In the genomic region with DNA sequence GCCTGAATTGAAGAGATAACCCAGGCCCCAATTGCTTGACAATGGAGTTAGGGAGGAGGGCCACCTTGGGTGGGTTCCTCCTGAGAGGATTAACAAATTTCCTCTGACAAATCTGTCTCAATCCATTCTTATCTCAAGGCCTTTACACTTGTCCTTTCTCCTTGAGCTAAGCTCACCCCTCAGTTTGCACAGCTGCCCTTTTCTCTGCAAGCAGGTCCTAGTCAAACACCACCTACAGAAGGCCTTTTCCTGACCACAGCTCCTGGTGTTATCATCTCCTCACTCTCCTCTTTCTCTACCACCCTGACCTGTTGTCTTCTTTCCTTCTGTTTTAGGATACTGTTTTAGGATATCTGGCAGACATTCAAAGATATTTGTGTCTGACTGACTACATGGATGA, we compare ENCODE assay signal across 35 cellular contexts. TPM values are rescaled to one million over a fixed set of nuclear protein-coding genes. Genes with fewer than 3 reads are reported as not detected.
"Had no signal": no experiment of that assay in that cellular context is flagged by ENCODE, and none has a peak within 500 bp of the region (broad histone marks: within the 10 kb centered on the region; RNA-seq: fewer than 3 reads in every experiment).

No MANE protein-coding gene starts in this region.

- H3K27me3 ChIP-seq: MG63 had no signal

- H3K4me3 ChIP-seq: MG63 had no signal

- H3K36me3 ChIP-seq: MG63 had no signal

- H3K27ac ChIP-seq: KMS-11 had no signal

- DNase-seq: Karpas-422, Kasumi-1, KG1, MG63, MM.1S, MV-4-11, NCI-H1048, NCI-H1092, NCI-H1092 treated with DMSO at 0.1 percent for 48 hours, NCI-H1105, NCI-H1105 treated with DMSO at 0.1 percent for 48 hours, NCI-H1417, NCI-H1417 treated with DMSO at 0.1 percent for 48 hours, NCI-H1436, NCI-H1436 treated with DMSO at 0.1 percent for 48 hours, NCI-H146, NCI-H1694, NCI-H1694 treated with DMSO at 0.1 percent for 48 hours, NCI-H187, NCI-H187 treated with DMSO at 0.1 percent for 48 hours, NCI-H1930, NCI-H2029, NCI-H2029 treated with DMSO at 0.1 percent for 48 hours, NCI-H2081, NCI-H2081 treated with DMSO at 0.1 percent for 48 hours, NCI-H2107, NCI-H2171, NCI-H2171 treated with DMSO at 0.1 percent for 48 hours, NCI-H2227 treated with DMSO at 0.1 percent for 48 hours, NCI-H226, NCI-H345, NCI-H446, NCI-H446 treated with DMSO at 0.1 percent for 48 hours had no signal

- H3K9me3 ChIP-seq: MG63 had no signal

- H3K4me2 ChIP-seq: KMS-11 had no signal

- H3K9ac ChIP-seq: KMS-11 had no signal

RNA-seq across cellular contexts. Expression of a gene that starts 26.4 kb away (rescaled TPM):
- total RNA-seq: MCF 10A had no signal
